Comparison of ENCODE assay signal across 10 cellular contexts in the genomic region with DNA sequence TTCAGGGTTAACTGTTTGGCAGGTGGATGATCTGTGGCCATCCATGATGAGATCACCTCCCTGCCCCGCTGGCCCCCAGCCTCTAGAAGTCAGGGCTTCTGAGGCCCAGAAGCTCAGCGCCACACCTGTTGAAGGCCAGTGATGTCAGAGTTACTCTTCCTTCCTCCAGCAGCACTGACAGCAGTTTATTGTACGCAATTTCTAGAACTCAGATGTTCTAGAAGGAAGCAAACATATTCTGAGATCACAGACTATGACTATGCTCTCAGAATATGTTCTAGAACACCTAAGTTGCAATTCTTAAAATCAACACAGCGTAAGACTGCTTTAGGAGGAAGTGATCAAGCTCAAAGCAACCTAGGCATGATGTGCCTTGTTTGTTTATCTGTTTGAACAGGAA.
DNase-seq lines count a peak whose midpoint lies in the region; ATAC-seq and TF ChIP-seq lines count a peak whose summit lies in the region.
"Had no signal": no experiment of that assay in that cellular context is flagged by ENCODE, and none has a peak within 500 bp of the region (broad histone marks: within the 10 kb centered on the region; RNA-seq: fewer than 3 reads in every experiment).

No MANE protein-coding gene starts in this region.

- no peak overlapping the region for H3K4me3 Mint-ChIP-seq in dendritic cell treated with granulocyte-macrophage colony-stimulating factor and Interleukin-4, amounts not matched to agents 40 ng/mL and 50 ng/mL, for 4 days
- H3K4me3 Mint-ChIP-seq: nephron had no signal

- in situ Hi-C loops in Panc1 (cut with HindIII; ENCODE audit: low pct_unique_long_range_greater_than_20kb, low sequenced_read_pairs), result no loop called here

- H3K4me1 ChIP-seq in Panc1 (ENCODE audit: control insufficient read depth, insufficient read depth, low read length) (peaks cover 84% of the 10 kb centered on the region), osteoblast (ENCODE audit: insufficient read depth, low read length) (peaks cover 24% of the 10 kb centered on the region)

- no peaks in the 10 kb centered on the region for H3K36me3 ChIP-seq in Panc1 (ENCODE audit: control insufficient read depth, insufficient read depth, low read length)
- H3K36me3 ChIP-seq in osteoblast (ENCODE audit: insufficient read depth, low read length), result peaks cover 53% of the 10 kb centered on the region
- H3K36me3 ChIP-seq: WERI-Rb-1 had no signal

- ATAC-seq in Panc1 (no peak), HG02798 (IDR thresholded peaks at IDR 0.05; ENCODE audit: poor library complexity, unreplicated experiment) (no peak)

- H3K9me3 ChIP-seq in Panc1 (ENCODE audit: control insufficient read depth, insufficient read depth, low read depth, low read length) (no peaks in the 10 kb centered on the region), osteoblast (ENCODE audit: low read depth, low read length) (no peaks in the 10 kb centered on the region)

- peaks cover 53% of the 10 kb centered on the region for H3K4me1 Mint-ChIP-seq in dendritic cell treated with granulocyte-macrophage colony-stimulating factor and Interleukin-4, amounts not matched to agents 40 ng/mL and 50 ng/mL, for 4 days (ENCODE audit: low read depth)
- H3K4me1 Mint-ChIP-seq: nephron had no signal

- POLR2A ChIA-PET in Panc1 (lab: Charles Lee), result no interaction called here

- H3K79me2 ChIP-seq in osteoblast (ENCODE audit: insufficient read depth, low read length), result peaks cover 100% of the 10 kb centered on the region

- peak overlapping the region; percentile 100 for H3K27ac ChIP-seq in Panc1 (ENCODE audit: low read length)
- peak overlapping the region; percentile 63 for H3K27ac ChIP-seq in osteoblast (ENCODE audit: low read depth, low read length)
- H3K27ac ChIP-seq: WERI-Rb-1 had no signal

- H4K20me1 ChIP-seq in osteoblast (ENCODE audit: insufficient read depth, low read length), result peaks cover 35% of the 10 kb centered on the region

- H3K9me3 Mint-ChIP-seq in dendritic cell treated with granulocyte-macrophage colony-stimulating factor and Interleukin-4, amounts not matched to agents 40 ng/mL and 50 ng/mL, for 4 days, result no peaks in the 10 kb centered on the region
- H3K9me3 Mint-ChIP-seq: nephron had no signal

- CTCF ChIA-PET in Panc1 (lab: Charles Lee), result interaction anchor here (0.6 kb wide), 1 partner anchor 8 kb away, joined by 5 read pairs; no protein-coding TSS in a partner anchor

- H3K4me3 ChIP-seq in Panc1 (ENCODE audit: low read depth in 2 of 2, low read length in 2 of 2) (no peak overlapping the region), osteoblast (ENCODE audit: insufficient read depth, low read length) (no peak overlapping the region)

- peaks cover 27% of the 10 kb centered on the region for H3K36me3 Mint-ChIP-seq in dendritic cell treated with granulocyte-macrophage colony-stimulating factor and Interleukin-4, amounts not matched to agents 40 ng/mL and 50 ng/mL, for 4 days (ENCODE audit: low read depth)

- H3K4me2 ChIP-seq in osteoblast (ENCODE audit: insufficient read depth, low read length), result no peak overlapping the region

- intact Hi-C loops in Panc1 (cut with micrococcal nuclease; ENCODE audit: unreplicated experiment), result no loop called here
- intact Hi-C loops in dendritic cell treated with granulocyte-macrophage colony-stimulating factor and Interleukin-4, amounts not matched to agents 40 ng/mL and 50 ng/mL, for 4 days (cut with micrococcal nuclease), result no loop called here

- H2AFZ ChIP-seq in osteoblast (ENCODE audit: low read length), result no peak overlapping the region

- TF ChIP-seq CTCF in Panc1 (IDR thresholded peaks at IDR 0.05), result no peak
- no peak for TF ChIP-seq CTCF in osteoblast (IDR thresholded peaks at IDR 0.05; ENCODE audit: extremely low read depth, low read depth, low read length)

- H3K27ac Mint-ChIP-seq in dendritic cell treated with granulocyte-macrophage colony-stimulating factor and Interleukin-4, amounts not matched to agents 40 ng/mL and 50 ng/mL, for 4 days, result peak overlapping the region; percentile 75
- H3K27ac Mint-ChIP-seq: nephron had no signal

- no peaks in the 10 kb centered on the region for H3K27me3 Mint-ChIP-seq in dendritic cell treated with granulocyte-macrophage colony-stimulating factor and Interleukin-4, amounts not matched to agents 40 ng/mL and 50 ng/mL, for 4 days

- no TSS peak for BruUV-seq in Panc1 (replicated peaks; lab: Mats Ljungman, UMichigan)

- no peaks in the 10 kb centered on the region for H3K27me3 ChIP-seq in Panc1 (ENCODE audit: control insufficient read depth, insufficient read depth, low read length)
- no peaks in the 10 kb centered on the region for H3K27me3 ChIP-seq in osteoblast (ENCODE audit: insufficient read depth, low read length)

- peak; percentile 56 for DNase-seq in DMS53 treated with DMSO at 0.1 percent for 48 hours (lab: John Stamatoyannopoulos, UW; ENCODE audit: unreplicated experiment)
- no peak for DNase-seq in Panc1 (ENCODE audit: low read depth, low spot score)
- DNase-seq in osteoblast (ENCODE audit: insufficient read length, low spot score, missing footprints), result no peak
- DNase-seq in HuH-7 (ENCODE audit: low spot score), result no peak
- DNase-seq in DMS79 (lab: John Stamatoyannopoulos, UW), result no peak
- DNase-seq in SIG-M5 treated with dmso at 0.1 percent for 504 hours (lab: John Stamatoyannopoulos, UW; ENCODE audit: unreplicated experiment), result no peak
- DNase-seq: WERI-Rb-1 had no signal
